ENCODE assay signal across 11 cellular contexts in genomic region chr2:63699549-63699839, GRCh38.
A peak's percentile ranks its signal among the peaks of the same experiment; 100 is the strongest.
DNase-seq lines count a peak whose midpoint lies in the region; ATAC-seq and FAIRE-seq lines count a peak whose summit lies in the region.
"Had no signal": no experiment of that assay in that cellular context is flagged by ENCODE, and none has a peak within 500 bp of the region (broad histone marks: within the 10 kb centered on the region; RNA-seq: fewer than 3 reads in every experiment).

No MANE protein-coding gene starts in this region.

- no peaks in the 10 kb centered on the region for H3K9me3 ChIP-seq in muscle layer of duodenum (ENCODE audit: control insufficient read depth in 1 of 2, low read length in 2 of 2)
- H3K9me3 ChIP-seq: neutrophil, upper lobe of right lung had no signal

- H3K36me3 ChIP-seq in muscle layer of duodenum (ENCODE audit: control insufficient read depth in 1 of 2, insufficient read depth in 2 of 2, low read length in 2 of 2) = no peaks in the 10 kb centered on the region
- H3K36me3 ChIP-seq: neutrophil, upper lobe of right lung had no signal

- H3K27ac ChIP-seq in muscle layer of duodenum (ENCODE audit: low read length) = peak overlapping the region; percentile 19
- H3K27ac ChIP-seq: neutrophil, upper lobe of right lung had no signal

- H3K27me3 ChIP-seq in muscle layer of duodenum (ENCODE audit: low read depth, low read length) = no peaks in the 10 kb centered on the region
- H3K27me3 ChIP-seq: neutrophil, upper lobe of right lung had no signal

- H3K4me3 ChIP-seq in muscle layer of duodenum (ENCODE audit: low read depth in 1 of 2, low read length in 2 of 2) = no peak overlapping the region
- H3K4me3 ChIP-seq: upper lobe of right lung had no signal

- FAIRE-seq in RCC 7860 (lab: Jason Lieb, UNC) = no peak

- peak; percentile 55 for DNase-seq in A172 (ENCODE audit: low spot score)
- DNase-seq in M059J (ENCODE audit: low read depth) = peak; percentile 52
- DNase-seq in dermis blood vessel endothelial cell = peak; percentile 5
- DNase-seq in ecto neural progenitor cell (ENCODE audit: low spot score) = no peak
- no peak for DNase-seq in SHP77 (lab: John Stamatoyannopoulos, UW)
- no peak for DNase-seq in RCC 7860 (ENCODE audit: low spot score)
- DNase-seq: cortex of kidney, upper lobe of right lung had no signal

- no peak for ATAC-seq in esophagus mucosa

- H3K4me1 ChIP-seq in muscle layer of duodenum (ENCODE audit: control insufficient read depth in 1 of 2, insufficient read depth in 2 of 2, low read length in 2 of 2) = no peaks in the 10 kb centered on the region
- H3K4me1 ChIP-seq: upper lobe of right lung had no signal

Comparison
In these comparisons a context has a peak if more than half of its experiments do, and no peak if none do; other contexts are left out.
1. DNase-seq: peak in A172 (single experiment), M059J (single experiment) and dermis blood vessel endothelial cell (single experiment); none in ecto neural progenitor cell (single experiment), SHP77 (0 of 2) and RCC 7860 (single experiment).